24 cellular contexts compared by ENCODE assay signal in the genomic region with DNA sequence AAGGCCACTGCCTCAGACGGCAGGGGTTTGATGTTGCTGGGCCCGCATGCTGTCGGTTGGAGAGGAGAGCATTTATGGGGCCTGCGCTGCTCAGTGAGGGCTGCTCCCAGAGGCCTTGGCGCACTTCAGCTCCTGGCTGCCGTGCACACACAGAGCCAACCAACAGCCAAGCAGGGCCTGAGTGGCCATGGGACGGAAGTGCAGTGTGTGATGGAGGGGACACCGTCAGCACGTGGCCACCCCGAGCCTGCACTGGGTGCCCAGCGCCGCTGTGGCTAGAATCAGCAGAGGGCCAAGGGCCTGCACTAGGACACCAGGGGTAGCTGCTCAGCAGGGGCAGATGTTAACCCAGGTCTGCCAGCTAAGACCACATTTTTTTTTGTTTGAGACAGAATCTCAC.
"Had no signal": no experiment of that assay in that cellular context is flagged by ENCODE, and none has a peak within 500 bp of the region (broad histone marks: within the 10 kb centered on the region; RNA-seq: fewer than 3 reads in every experiment).

No MANE protein-coding gene starts in this region.

- H3K36me3 ChIP-seq: neural progenitor cell, transverse colon, uterus had no signal

- H3K27me3 ChIP-seq: gastrocnemius medialis, neural progenitor cell, suprapubic skin, transverse colon, upper lobe of right lung, uterus had no signal

- FAIRE-seq: colon, keratinocyte had no signal

- DNase-seq: effector CD8-positive, alpha-beta T cell; endodermal cell; foreskin fibroblast; gastrocnemius medialis; head of caudate nucleus; midbrain; naive thymus-derived CD4-positive, alpha-beta T cell; nucleus accumbens; psoas muscle; stimulated activated CD4-positive, alpha-beta T cell treated with anti-CD3 and anti-CD28 coated beads, Interleukin-1b, Interleukin-23, amount 100 ng/mL, for 48 hours; stimulated activated CD4-positive, alpha-beta T cell treated with anti-CD3 and anti-CD28 coated beads, Interleukin-4, amount 100 ng/mL, for 1 hour; stimulated activated CD8-positive, alpha-beta memory T cell treated with anti-CD3 and anti-CD28 coated beads, Interleukin-4, amount 100 ng/mL, for 48 hours; stimulated activated naive CD4-positive, alpha-beta T cell; stimulated activated naive CD8-positive, alpha-beta T cell treated with anti-CD3 and anti-CD28 coated beads, Interleukin-15, amount 100 ng/mL, for 72 hours; transverse colon; upper lobe of right lung; uterus had no signal

- H3K4me3 ChIP-seq: gastrocnemius medialis, lung, neural progenitor cell, psoas muscle, skin epidermis, suprapubic skin, transverse colon, upper lobe of right lung, uterus had no signal

- H3K4me1 ChIP-seq: gastrocnemius medialis, psoas muscle, suprapubic skin, upper lobe of right lung, uterus had no signal

- H3K27ac ChIP-seq: epithelial cell of prostate, gastrocnemius medialis, neural progenitor cell, psoas muscle, skin epidermis, suprapubic skin, transverse colon, upper lobe of right lung, uterus had no signal

- H3K4me2 ChIP-seq: neural progenitor cell had no signal

- H3K9ac ChIP-seq: neural progenitor cell had no signal

- H2AFZ ChIP-seq: neural progenitor cell had no signal

- H3K9me3 ChIP-seq: gastrocnemius medialis, psoas muscle, suprapubic skin, transverse colon, upper lobe of right lung, uterus had no signal
